In genomic region chr15:39583586-39584265, GRCh38 we compare ENCODE assay signal across 9 cellular contexts. TPM values are rescaled to one million over a fixed set of nuclear protein-coding genes. Genes with fewer than 3 reads are reported as not detected.
A peak's percentile ranks its signal among the peaks of the same experiment; 100 is the strongest.
DNase-seq lines count a peak whose midpoint lies in the region; ATAC-seq and TF ChIP-seq lines count a peak whose summit lies in the region.
"Had no signal": no experiment of that assay in that cellular context is flagged by ENCODE, and none has a peak within 500 bp of the region (broad histone marks: within the 10 kb centered on the region; RNA-seq: fewer than 3 reads in every experiment).

No MANE protein-coding gene starts in this region.

- 79 to 84% (median 81%) methylated on average over 12 to 13 of the region's 13 CpGs for WGBS in heart left ventricle, 4 donors
- WGBS in upper lobe of left lung, 2 donors, result 83 to 84% methylated on average over 8 to 13 of the region's 13 CpGs

- no peak for TF ChIP-seq EP300 in upper lobe of left lung (IDR thresholded peaks at IDR 0.05)

- H3K4me1 ChIP-seq in heart left ventricle, result peaks cover 4 to 71% (median 38%) of the 10 kb centered on the region in 12 donors
- peaks cover 7 to 33% (median 28%) of the 10 kb centered on the region in 4 donors for H3K4me1 ChIP-seq in upper lobe of left lung

- H3K27ac ChIP-seq in heart left ventricle, result peak overlapping the region in 4 of 12 donors; percentile 88 to 97 (median 91)
- peak overlapping the region in 1 of 4 donors; percentile 91 for H3K27ac ChIP-seq in upper lobe of left lung

- intact Hi-C loops in heart left ventricle (cut with DNase I), result loop anchor here (2.0 to 10.0 kb wide), 15 partner anchors 91 to 879 kb away; no protein-coding TSS in a partner anchor
- intact Hi-C loops in left ventricle myocardium superior (cut with micrococcal nuclease), result loop anchor here (5.0 to 10.0 kb wide), 3 partner anchors 171 to 769 kb away; no protein-coding TSS in a partner anchor

- no peak for DNase-seq in heart left ventricle
- DNase-seq in left ventricle myocardium superior, result no peak
- peak; percentile 27 for DNase-seq in activated CD8-positive, alpha-beta memory T cell treated with anti-CD3 and anti-CD28 coated beads, Interleukin-2, amount 50 U/mL, for 4 hours
- peak; percentile 74 for DNase-seq in kidney tubule cell (ENCODE audit: low spot score)
- no peak for DNase-seq in upper lobe of left lung
- DNase-seq in NCI-H524 treated with DMSO at 0.1 percent for 48 hours (lab: John Stamatoyannopoulos, UW), result no peak
- DNase-seq in middle frontal gyrus (ENCODE audit: extremely low spot score, low spot score), result no peak
- no peak for DNase-seq in MV-4-11 (lab: John Stamatoyannopoulos, UW)
- DNase-seq: activated B cell treated with CpG ODN at 0.5 μM for 24 hours had no signal

- peak in 1 of 2 donors; percentile 20 for TF ChIP-seq POLR2A in heart left ventricle (IDR thresholded peaks at IDR 0.05)
- peak in 1 of 4 donors; percentile 26 for TF ChIP-seq POLR2A in upper lobe of left lung (IDR thresholded peaks at IDR 0.05)

- H3K4me3 ChIP-seq in heart left ventricle (peak overlapping the region in 11 of 12 donors; percentile 33 to 78 (median 65)), upper lobe of left lung (peak overlapping the region; percentile 9 to 61 (median 46))

- peaks cover 0 to 4% (median 0%) of the 10 kb centered on the region in 9 donors for H3K27me3 ChIP-seq in heart left ventricle
- H3K27me3 ChIP-seq in upper lobe of left lung, result no peaks in the 10 kb centered on the region

- no peak for ATAC-seq in heart left ventricle
- ATAC-seq in left ventricle myocardium superior, result no peak
- ATAC-seq in upper lobe of left lung (ENCODE audit: low FRiP score in 2 of 2), result no peak

- no peaks in the 10 kb centered on the region for H3K9me3 ChIP-seq in heart left ventricle
- no peaks in the 10 kb centered on the region for H3K9me3 ChIP-seq in upper lobe of left lung

- H3K36me3 ChIP-seq in heart left ventricle, result peaks cover 0 to 67% (median 55%) of the 10 kb centered on the region in 9 donors
- H3K36me3 ChIP-seq in upper lobe of left lung, result peaks cover 0 to 68% (median 30%) of the 10 kb centered on the region in 4 donors

- TF ChIP-seq CTCF in heart left ventricle (IDR thresholded peaks at IDR 0.05) (peak in 8 of 12 donors; percentile 25 to 53 (median 42)), upper lobe of left lung (IDR thresholded peaks at IDR 0.05) (peak in 1 of 6 experiments; percentile 5)

RNA-seq across cellular contexts. Expression of gene THBS1, which starts 2.8 kb away (rescaled TPM):
- 100 to 1,000 TPM in 5 of 9 donors, 10 to 100 TPM in 4; 21.0 to 573 (median 160) TPM for total RNA-seq in heart left ventricle
- 100 to 1,000 TPM in 1 of 2 donors, 1 to 10 TPM in 1; 8.5 to 179 TPM for polyA plus RNA-seq in heart left ventricle
- 29.5 TPM for total RNA-seq in left ventricle myocardium superior
- total RNA-seq in upper lobe of left lung, result 100 to 1,000 TPM; 405 to 497 (median 457) TPM

Comparison
In these comparisons a context has a peak if more than half of its experiments do, and no peak if none do; other contexts are left out.
1. DNase-seq: peak in activated CD8-positive, alpha-beta memory T cell treated with anti-CD3 and anti-CD28 coated beads, Interleukin-2, amount 50 U/mL, for 4 hours (single experiment) and kidney tubule cell (single experiment); none in heart left ventricle (0 of 5), left ventricle myocardium superior (single experiment), upper lobe of left lung (0 of 2), NCI-H524 treated with DMSO at 0.1 percent for 48 hours (single experiment), middle frontal gyrus (single experiment) and MV-4-11 (single experiment).